Comparison of ENCODE assay signal across 8 cellular contexts in the genomic region with DNA sequence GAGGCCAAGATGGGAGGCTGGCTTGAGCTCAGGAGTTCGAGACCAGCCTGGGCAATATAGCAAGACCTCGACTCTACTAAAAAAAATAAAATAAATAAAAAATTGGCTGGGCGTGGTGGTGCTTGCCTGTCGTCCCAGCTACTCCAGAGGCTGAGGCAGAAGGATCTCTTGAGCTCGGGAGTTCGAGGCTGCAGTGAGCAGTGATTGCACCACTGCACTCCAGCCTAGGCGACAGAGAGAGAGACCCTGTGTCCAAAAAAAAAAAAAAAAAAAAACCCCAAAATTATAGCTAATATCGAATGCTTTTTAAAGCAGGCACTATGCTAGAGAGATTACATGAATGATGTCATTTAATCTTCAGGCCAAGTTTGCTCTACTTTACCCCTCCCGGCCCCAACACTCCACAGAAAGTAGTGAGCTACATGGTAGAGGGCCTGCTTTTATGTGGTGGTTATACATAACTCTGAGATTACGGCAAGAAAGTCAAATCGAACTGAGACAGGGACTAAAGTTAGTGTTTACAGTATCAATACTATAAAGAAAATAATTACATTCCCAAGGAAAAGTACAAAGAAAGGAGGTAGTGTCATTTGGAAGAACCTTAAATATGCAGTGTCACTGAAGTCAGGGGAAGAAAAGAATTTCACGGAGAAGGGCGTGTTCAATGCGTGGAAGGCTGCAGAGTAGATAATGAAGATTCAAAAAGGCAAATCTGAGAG. TPM values are rescaled to one million over a fixed set of nuclear protein-coding genes. Genes with fewer than 3 reads are reported as not detected.
DNase-seq lines count a peak whose midpoint lies in the region; ATAC-seq and TF ChIP-seq lines count a peak whose summit lies in the region.

No MANE protein-coding gene starts in this region.

- no peak for TF ChIP-seq POLR2A in esophagus squamous epithelium (IDR thresholded peaks at IDR 0.05)

- H3K9ac ChIP-seq in rectal smooth muscle tissue (ENCODE audit: low read length): no peak overlapping the region

- H3K27ac ChIP-seq in esophagus squamous epithelium (peak overlapping the region; percentile 91 to 98 (median 94)), rectal smooth muscle tissue (ENCODE audit: low read depth, low read length) (peak overlapping the region; percentile 88)

- ATAC-seq in HG02852 (IDR thresholded peaks at IDR 0.05; ENCODE audit: unreplicated experiment): no peak

- DNase-seq in GM12864 (ENCODE audit: low read depth) (no peak), RKO (ENCODE audit: low spot score) (peak; percentile 40), esophagus squamous epithelium (lab: John Stamatoyannopoulos, UW) (no peak), NCI-H1436 (lab: John Stamatoyannopoulos, UW) (no peak), NCI-H526 (lab: John Stamatoyannopoulos, UW) (no peak), NCI-H510A treated with DMSO at 0.1 percent for 48 hours (lab: John Stamatoyannopoulos, UW) (no peak)

- H3K36me3 ChIP-seq in esophagus squamous epithelium: peaks cover 0 to 38% (median 0%) of the 10 kb centered on the region in 3 donors
- H3K36me3 ChIP-seq in rectal smooth muscle tissue (ENCODE audit: control insufficient read depth, insufficient read depth, low read length): peaks cover 2% of the 10 kb centered on the region

- intact Hi-C loops in esophagus squamous epithelium (cut with DNase I): no loop called here

- 37 to 39% methylated on average over 13 to 14 of the region's 14 CpGs for WGBS in esophagus squamous epithelium, 2 donors

- H3K4me3 ChIP-seq in GM12864 (ENCODE audit: low read depth, low read length) (peak overlapping the region; percentile 83), esophagus squamous epithelium (peak overlapping the region; percentile 68 to 88 (median 78)), rectal smooth muscle tissue (ENCODE audit: low read length) (peak overlapping the region; percentile 81)

- H3K27me3 ChIP-seq in esophagus squamous epithelium (no peaks in the 10 kb centered on the region), rectal smooth muscle tissue (ENCODE audit: control insufficient read depth, insufficient read depth, low read length) (no peaks in the 10 kb centered on the region)

- H3K9me3 ChIP-seq in esophagus squamous epithelium: no peaks in the 10 kb centered on the region

- peaks cover 12 to 44% (median 20%) of the 10 kb centered on the region in 3 donors for H3K4me1 ChIP-seq in esophagus squamous epithelium
- peaks cover 12% of the 10 kb centered on the region for H3K4me1 ChIP-seq in rectal smooth muscle tissue (ENCODE audit: control insufficient read depth, insufficient read depth, low read length)

- no peak for TF ChIP-seq CTCF in GM12864 (IDR thresholded peaks at IDR 0.05; ENCODE audit: low read depth, low read length, missing control alignments)
- TF ChIP-seq CTCF in esophagus squamous epithelium (IDR thresholded peaks at IDR 0.05): no peak

RNA-seq across cellular contexts. Expression of gene ADPGK, which starts 1.1 kb away (rescaled TPM):
- total RNA-seq in esophagus squamous epithelium: 10 to 100 TPM; 25.1 to 55.5 (median 32.8) TPM
